Comparison of ENCODE assay signal across 8 cellular contexts in genomic region chr7:115009139-115009538, GRCh38.
DNase-seq lines count a peak whose midpoint lies in the region; ATAC-seq and TF ChIP-seq lines count a peak whose summit lies in the region.

No MANE protein-coding gene starts in this region.

- no peak overlapping the region for H3K4me3 ChIP-seq in GM12865 (ENCODE audit: low read depth, low read length)

- DNase-seq in GM12865 (ENCODE audit: low read depth) (peak; percentile 30), KBM-7 (peak; percentile 43), germinal center (ENCODE audit: low spot score) (peak; percentile 13), amniotic stem cell (lab: John Stamatoyannopoulos, UW) (no peak), D341Med (ENCODE audit: low spot score) (no peak), AML-193 (lab: John Stamatoyannopoulos, UW) (no peak)
- no peak for DNase-seq in stimulated activated CD4-positive, alpha-beta T cell treated with anti-CD3 and anti-CD28 coated beads, Interleukin-4, amount 100 ng/mL, for 1 hour

- ATAC-seq in GM21576 (IDR thresholded peaks at IDR 0.05; ENCODE audit: unreplicated experiment), result peak; percentile 81

- in situ Hi-C loops in KBM-7 (cut with MboI; ENCODE audit: low pct_unique_long_range_greater_than_20kb, low sequenced_read_pairs), result no loop called here

- TF ChIP-seq CTCF in GM12865 (IDR thresholded peaks at IDR 0.05; ENCODE audit: insufficient read depth, low read depth, low read length, missing control alignments), result no peak

Comparison
In these comparisons a context has a peak if more than half of its experiments do, and no peak if none do; other contexts are left out.
1. DNase-seq: peak in GM12865 (single experiment), KBM-7 (single experiment) and germinal center (single experiment); none in amniotic stem cell (single experiment), D341Med (single experiment), stimulated activated CD4-positive, alpha-beta T cell treated with anti-CD3 and anti-CD28 coated beads, Interleukin-4, amount 100 ng/mL, for 1 hour (single experiment) and AML-193 (0 of 2).